In the genomic region with DNA sequence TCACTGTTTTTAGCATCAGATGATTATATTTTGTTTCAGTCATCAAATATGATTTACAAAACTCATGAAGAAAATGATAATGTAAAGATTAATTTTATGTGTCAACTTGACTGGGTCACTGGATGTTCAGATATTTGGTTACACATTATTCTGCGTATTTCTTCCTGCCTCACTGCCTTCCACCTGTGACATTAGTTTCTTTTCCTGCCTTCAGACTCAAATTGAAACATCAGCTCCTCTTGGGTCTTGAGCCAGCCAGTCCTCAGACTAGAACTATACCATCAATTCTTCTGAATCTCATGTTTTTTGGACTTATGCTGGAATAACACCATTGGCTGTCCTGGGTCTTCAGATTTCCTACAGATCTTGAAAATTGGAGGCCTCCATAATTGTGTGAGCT, we compare ENCODE assay signal across 13 cellular contexts.
DNase-seq lines count a peak whose midpoint lies in the region; ATAC-seq and TF ChIP-seq lines count a peak whose summit lies in the region.
"Had no signal": no experiment of that assay in that cellular context is flagged by ENCODE, and none has a peak within 500 bp of the region (broad histone marks: within the 10 kb centered on the region; RNA-seq: fewer than 3 reads in every experiment).

No MANE protein-coding gene starts in this region.

- no peak overlapping the region for H3K4me2 ChIP-seq in hepatocyte

- no peaks in the 10 kb centered on the region for H3K79me2 ChIP-seq in hepatocyte

- no peaks in the 10 kb centered on the region for H4K20me1 ChIP-seq in hepatocyte (ENCODE audit: insufficient read depth, poor library complexity, severe bottlenecking)

- TF ChIP-seq CTCF in hepatocyte (IDR thresholded peaks at IDR 0.05; ENCODE audit: poor library complexity) = no peak

- no peak for DNase-seq in SJCRH30
- no peak for DNase-seq in hepatocyte (ENCODE audit: low spot score)
- DNase-seq in middle frontal gyrus (ENCODE audit: extremely low spot score, low spot score) = no peak
- DNase-seq: activated CD4-positive, alpha-beta T cell treated with anti-CD3 and anti-CD28 coated beads for 1 hour; DMS 273 treated with DMSO at 0.1 percent for 48 hours; effector memory CD4-positive, alpha-beta T cell; naive thymus-derived CD8-positive, alpha-beta T cell; T-helper 2 cell had no signal

- H3K36me3 ChIP-seq in SJCRH30 = no peaks in the 10 kb centered on the region
- H3K36me3 ChIP-seq in hepatocyte (replicated peaks; ENCODE audit: insufficient read depth, low read depth) = no peaks in the 10 kb centered on the region

- H3K4me3 ChIP-seq in SJCRH30 (no peak overlapping the region), hepatocyte (no peak overlapping the region)

- no peaks in the 10 kb centered on the region for H3K9me3 ChIP-seq in SJCRH30 (replicated peaks)
- H3K9me3 ChIP-seq in hepatocyte (ENCODE audit: low read depth) = no peaks in the 10 kb centered on the region

- H3K27ac ChIP-seq in SJCRH30 = no peak overlapping the region
- H3K27ac ChIP-seq in hepatocyte = no peak overlapping the region

- 88% methylated on average over 1 of the region's 1 CpG for WGBS in hepatocyte (ENCODE audit: low lambda C conversion rate, missing lambda C conversion rate)

- no peaks in the 10 kb centered on the region for H3K9me2 ChIP-seq in hepatocyte (replicated peaks; ENCODE audit: insufficient read depth)

- no peaks in the 10 kb centered on the region for H3K27me3 ChIP-seq in SJCRH30
- no peaks in the 10 kb centered on the region for H3K27me3 ChIP-seq in hepatocyte

- H3K4me1 ChIP-seq in SJCRH30 (no peaks in the 10 kb centered on the region), hepatocyte (ENCODE audit: insufficient read depth) (no peaks in the 10 kb centered on the region)

- H2AFZ ChIP-seq in hepatocyte = no peak overlapping the region

- ATAC-seq in GM18907 (IDR thresholded peaks at IDR 0.05; ENCODE audit: unreplicated experiment) (peak; percentile 97), GM21529 (IDR thresholded peaks at IDR 0.05; ENCODE audit: unreplicated experiment) (peak; percentile 93), HG03064 (IDR thresholded peaks at IDR 0.05; ENCODE audit: low read depth, unreplicated experiment) (peak; percentile 92), HG03571 (IDR thresholded peaks at IDR 0.05; ENCODE audit: unreplicated experiment) (peak; percentile 94)
- ATAC-seq: HepG2; naive thymus-derived CD8-positive, alpha-beta T cell had no signal
